Comparison of ENCODE assay signal across 13 cellular contexts in the genomic region with DNA sequence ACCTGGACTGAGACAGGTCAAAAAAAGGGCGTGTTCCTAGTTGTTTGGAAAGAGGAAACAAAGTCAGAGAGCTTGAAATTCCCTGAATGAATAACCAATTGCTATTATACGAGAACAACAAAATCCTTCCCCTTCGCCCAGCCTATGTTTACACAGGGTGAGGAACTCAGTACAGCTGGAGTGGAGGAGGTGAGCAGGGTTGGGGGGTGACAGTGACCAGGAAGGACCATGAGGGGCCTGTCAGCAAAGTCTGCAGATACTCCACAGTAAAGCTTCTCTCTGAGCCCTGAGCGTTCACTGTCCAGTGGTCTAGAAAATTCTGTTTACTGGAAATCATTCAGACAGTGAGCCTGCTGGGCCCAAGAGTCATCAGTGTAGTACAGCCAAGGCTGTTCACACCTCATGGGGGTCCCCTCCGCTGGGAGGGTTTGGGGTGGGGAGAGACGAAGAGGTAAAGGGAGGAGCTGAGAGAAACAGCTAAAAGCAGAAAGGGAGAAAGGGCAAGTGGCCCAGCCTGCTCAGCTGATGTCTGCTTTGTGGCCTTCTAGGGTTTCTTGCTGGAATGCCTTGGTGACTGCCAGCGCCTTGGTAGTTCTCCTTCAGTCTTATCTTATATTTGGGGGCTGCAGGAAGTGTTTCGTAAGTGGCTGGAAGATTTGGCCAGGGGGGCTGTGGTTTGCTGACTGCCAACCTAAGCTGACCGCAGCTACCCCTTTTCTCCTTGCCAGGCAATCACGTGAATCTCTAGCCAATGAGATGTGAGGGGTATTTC. TPM values are rescaled to one million over a fixed set of nuclear protein-coding genes. Genes with fewer than 3 reads are reported as not detected.
DNase-seq lines count a peak whose midpoint lies in the region; ATAC-seq lines count a peak whose summit lies in the region.
"Had no signal": no experiment of that assay in that cellular context is flagged by ENCODE, and none has a peak within 500 bp of the region (broad histone marks: within the 10 kb centered on the region; RNA-seq: fewer than 3 reads in every experiment).

No MANE protein-coding gene starts in this region.

- H4K20me1 ChIP-seq in BLaER1 treated with 17β-estradiol and CSF1 and Interleukin-3, amounts not matched to agents 10 nM and 100 nM: peaks cover 0 to 5% (median 0%) of the 10 kb centered on the region in 11 experiments; a peak in 2 of 22 replicates

- H3K27ac ChIP-seq in BLaER1 treated with 17β-estradiol and CSF1 and Interleukin-3, amounts not matched to agents 10 nM and 100 nM: peak overlapping the region; percentile 55 to 99 (median 94); a peak in 21 of 22 replicates
- H3K27ac ChIP-seq: neural progenitor cell had no signal

- no peak for ATAC-seq in stimulated activated naive CD8-positive, alpha-beta T cell treated with anti-CD3 and anti-CD28 coated beads, Interleukin-15, Interleukin-2, amounts not matched to agents 100 U/mL and 50 U/mL, for 24 hours
- no peak for ATAC-seq in HG03045 (IDR thresholded peaks at IDR 0.05; ENCODE audit: unreplicated experiment)
- ATAC-seq: WTC11 had no signal

- intact Hi-C loops in posterior vena cava (cut with DNase I): no loop called here

- peak overlapping the region; percentile 26 to 86 (median 77); a peak in 19 of 22 replicates for H3K9ac ChIP-seq in BLaER1 treated with 17β-estradiol and CSF1 and Interleukin-3, amounts not matched to agents 10 nM and 100 nM
- H3K9ac ChIP-seq: neural progenitor cell had no signal

- peaks cover 28 to 100% (median 96%) of the 10 kb centered on the region in 10 experiments for H3K4me1 ChIP-seq in BLaER1 treated with 17β-estradiol and CSF1 and Interleukin-3, amounts not matched to agents 10 nM and 100 nM
- H3K4me1 ChIP-seq: neural progenitor cell had no signal

- peak; percentile 97 for DNase-seq in NOMO-1 treated with dmso at 0.1 percent for 144 hours (lab: John Stamatoyannopoulos, UW; ENCODE audit: unreplicated experiment)
- DNase-seq in globus pallidus (ENCODE audit: low spot score): peak; percentile 56
- peak; percentile 84 for DNase-seq in posterior vena cava (ENCODE audit: low spot score)
- no peak for DNase-seq in NCI-H146 treated with DMSO at 0.1 percent for 48 hours (lab: John Stamatoyannopoulos, UW; ENCODE audit: unreplicated experiment)
- DNase-seq in stimulated activated naive CD8-positive, alpha-beta T cell treated with anti-CD3 and anti-CD28 coated beads, Interleukin-15, Interleukin-2, amounts not matched to agents 100 U/mL and 50 U/mL, for 24 hours: no peak
- no peak for DNase-seq in AG20443 (ENCODE audit: low spot score)
- DNase-seq: hippocampal formation, NCI-H1930 had no signal

- peaks cover 0 to 26% (median 0%) of the 10 kb centered on the region in 11 experiments; a peak in 10 of 22 replicates for H3K9me3 ChIP-seq in BLaER1 treated with 17β-estradiol and CSF1 and Interleukin-3, amounts not matched to agents 10 nM and 100 nM (replicated peaks in 1 of 11)

- H3K4me2 ChIP-seq in BLaER1 treated with 17β-estradiol and CSF1 and Interleukin-3, amounts not matched to agents 10 nM and 100 nM: peak overlapping the region; percentile 44 to 98 (median 91)
- H3K4me2 ChIP-seq: neural progenitor cell had no signal

- H3K4me3 ChIP-seq in BLaER1 treated with 17β-estradiol and CSF1 and Interleukin-3, amounts not matched to agents 10 nM and 100 nM: peak overlapping the region in 6 of 10 experiments; percentile 8 to 54 (median 28); a peak in 9 of 20 replicates
- H3K4me3 ChIP-seq: neural progenitor cell had no signal

- no peaks in the 10 kb centered on the region for H3K27me3 ChIP-seq in BLaER1 treated with 17β-estradiol and CSF1 and Interleukin-3, amounts not matched to agents 10 nM and 100 nM
- H3K27me3 ChIP-seq: neural progenitor cell had no signal

- H3K36me3 ChIP-seq in BLaER1 treated with 17β-estradiol and CSF1 and Interleukin-3, amounts not matched to agents 10 nM and 100 nM: peaks cover 41 to 93% (median 79%) of the 10 kb centered on the region in 11 experiments
- H3K36me3 ChIP-seq: neural progenitor cell had no signal

RNA-seq across cellular contexts. Expression of a gene that starts 5.7 kb away (rescaled TPM):
- 100 to 1,000 TPM; 169 to 172 TPM for total RNA-seq in posterior vena cava

RNA-seq across cellular contexts. Expression of a gene that starts 7.2 kb away (rescaled TPM):
- not detected for total RNA-seq in posterior vena cava
- total RNA-seq: urinary bladder had no signal

RNA-seq across cellular contexts. Expression of a gene that starts 14.5 kb away (rescaled TPM):
- total RNA-seq in posterior vena cava: not detected

RNA-seq across cellular contexts. Expression of a gene that starts 59.9 kb away (rescaled TPM):
- 10 to 100 TPM in 1 of 2 donors, 1 to 10 TPM in 1; 8.5 to 10.2 TPM for total RNA-seq in posterior vena cava

Comparison
In these comparisons a context has a peak if more than half of its experiments do, and no peak if none do; other contexts are left out.
1. DNase-seq: peak in NOMO-1 treated with dmso at 0.1 percent for 144 hours (single experiment), globus pallidus (single experiment) and posterior vena cava (single experiment); none in NCI-H146 treated with DMSO at 0.1 percent for 48 hours (single experiment), stimulated activated naive CD8-positive, alpha-beta T cell treated with anti-CD3 and anti-CD28 coated beads, Interleukin-15, Interleukin-2, amounts not matched to agents 100 U/mL and 50 U/mL, for 24 hours (single experiment) and AG20443 (single experiment).